8 cellular contexts compared by ENCODE assay signal in genomic region chr1:93845554-93846150, GRCh38. TPM values are rescaled to one million over a fixed set of nuclear protein-coding genes. Genes with fewer than 3 reads are reported as not detected.
A peak's percentile ranks its signal among the peaks of the same experiment; 100 is the strongest.
DNase-seq lines count a peak whose midpoint lies in the region; ATAC-seq and TF ChIP-seq lines count a peak whose summit lies in the region.

No MANE protein-coding gene starts in this region.

- H3K9me3 Mint-ChIP-seq in activated T-cell treated with anti-CD3 and anti-CD28 coated beads, Interleukin-2, amount 50 U/mL, for 4 hours = no peaks in the 10 kb centered on the region

- peak overlapping the region; percentile 82 for H3K4me3 Mint-ChIP-seq in activated T-cell treated with anti-CD3 and anti-CD28 coated beads, Interleukin-2, amount 50 U/mL, for 4 hours

- H3K4me1 ChIP-seq in KMS-11 (ENCODE audit: low read depth, poor library complexity, severe bottlenecking) = peaks cover 22% of the 10 kb centered on the region
- peaks cover 14% of the 10 kb centered on the region for H3K4me1 ChIP-seq in rectal smooth muscle tissue (ENCODE audit: control insufficient read depth, insufficient read depth, low read length)

- H4K20me1 ChIP-seq in KMS-11 (ENCODE audit: insufficient read depth) = no peaks in the 10 kb centered on the region

- H3K27me3 ChIP-seq in KMS-11 (ENCODE audit: insufficient read depth, low read depth) (no peaks in the 10 kb centered on the region), rectal smooth muscle tissue (ENCODE audit: control insufficient read depth, insufficient read depth, low read length) (no peaks in the 10 kb centered on the region)

- TF ChIP-seq CTCF in KMS-11 (conservative IDR thresholded peaks at IDR 0.05; ENCODE audit: low read depth, low read length) = no peak

- H3K4me1 Mint-ChIP-seq in activated T-cell treated with anti-CD3 and anti-CD28 coated beads, Interleukin-2, amount 50 U/mL, for 4 hours (ENCODE audit: low read depth) = peaks cover 26% of the 10 kb centered on the region

- H3K4me3 ChIP-seq in KMS-11 (IDR thresholded peaks at IDR 0.05; ENCODE audit: insufficient read depth, low read depth, low read length) = peak overlapping the region; percentile 23
- H3K4me3 ChIP-seq in rectal smooth muscle tissue (ENCODE audit: low read length) = peak overlapping the region; percentile 96

- H3K9ac ChIP-seq in KMS-11 (peak overlapping the region; percentile 92), rectal smooth muscle tissue (ENCODE audit: low read length) (peak overlapping the region; percentile 93)

- peak overlapping the region; percentile 71 for H3K4me2 ChIP-seq in KMS-11

- H3K36me3 ChIP-seq in KMS-11 (ENCODE audit: insufficient read depth) = no peaks in the 10 kb centered on the region
- H3K36me3 ChIP-seq in rectal smooth muscle tissue (ENCODE audit: control insufficient read depth, insufficient read depth, low read length) = no peaks in the 10 kb centered on the region

- DNase-seq in NCI-H1105 treated with DMSO at 0.1 percent for 48 hours (lab: John Stamatoyannopoulos, UW) (peak; percentile 50), NCI-H1105 (lab: John Stamatoyannopoulos, UW) (no peak), glomerular visceral epithelial cell (ENCODE audit: extremely low spot score) (peak; percentile 86), putamen (ENCODE audit: low spot score) (no peak)
- DNase-seq in activated T-cell treated with anti-CD3 and anti-CD28 coated beads, Interleukin-2, amount 50 U/mL, for 4 hours = peak; percentile 26

- peaks cover 4% of the 10 kb centered on the region for H3K27me3 Mint-ChIP-seq in activated T-cell treated with anti-CD3 and anti-CD28 coated beads, Interleukin-2, amount 50 U/mL, for 4 hours (ENCODE audit: low read depth)

- H3K27ac ChIP-seq in KMS-11 = peak overlapping the region; percentile 89
- H3K27ac ChIP-seq in rectal smooth muscle tissue (ENCODE audit: low read depth, low read length) = peak overlapping the region; percentile 96

- H2AFZ ChIP-seq in KMS-11 (ENCODE audit: low read depth) = peak overlapping the region; percentile 69

- no peaks in the 10 kb centered on the region for H3K79me2 ChIP-seq in KMS-11 (ENCODE audit: insufficient read depth, low read depth)

- no peaks in the 10 kb centered on the region for H3K36me3 Mint-ChIP-seq in activated T-cell treated with anti-CD3 and anti-CD28 coated beads, Interleukin-2, amount 50 U/mL, for 4 hours (ENCODE audit: insufficient read depth)

- peak; percentile 5 for ATAC-seq in GM21529 (IDR thresholded peaks at IDR 0.05; ENCODE audit: unreplicated experiment)
- peak; percentile 72 to 75 for ATAC-seq in activated T-cell treated with anti-CD3 and anti-CD28 coated beads, Interleukin-2, amount 50 U/mL, for 4 hours

RNA-seq across cellular contexts. Expression of gene DNTTIP2, which starts 33.4 kb away (rescaled TPM):
- total RNA-seq in activated T-cell treated with anti-CD3 and anti-CD28 coated beads, Interleukin-2, amount 50 U/mL, for 4 hours = 100 to 1,000 TPM; 135 to 143 (median 141) TPM

Comparison
In these comparisons a context has a peak if more than half of its experiments do, and no peak if none do; other contexts are left out.
1. DNase-seq: peak in NCI-H1105 treated with DMSO at 0.1 percent for 48 hours (single experiment), activated T-cell treated with anti-CD3 and anti-CD28 coated beads, Interleukin-2, amount 50 U/mL, for 4 hours (single experiment) and glomerular visceral epithelial cell (single experiment); none in NCI-H1105 (single experiment) and putamen (single experiment).